ENCODE assay signal across 13 cellular contexts in the genomic region with DNA sequence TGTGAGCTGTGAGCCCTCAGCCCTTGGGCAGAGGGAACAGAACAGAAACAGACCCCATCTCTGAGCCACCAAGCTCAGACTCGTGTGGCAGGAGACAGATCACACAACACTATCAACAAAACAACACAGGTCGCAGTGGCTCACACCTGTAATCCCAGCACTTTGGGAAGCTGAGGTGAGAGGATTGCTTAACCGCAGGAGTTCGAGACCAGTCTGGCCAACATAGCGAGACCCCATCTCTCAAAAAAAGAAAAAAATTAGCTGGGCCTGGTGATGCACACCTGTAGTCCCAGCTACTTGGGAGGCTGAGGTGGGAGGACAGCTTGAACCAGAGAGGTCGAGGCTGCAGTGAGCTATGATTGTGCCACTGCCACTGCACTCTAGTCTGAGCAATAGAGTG.
"Had no signal": no experiment of that assay in that cellular context is flagged by ENCODE, and none has a peak within 500 bp of the region (broad histone marks: within the 10 kb centered on the region; RNA-seq: fewer than 3 reads in every experiment).

No MANE protein-coding gene starts in this region.

- H3K36me3 ChIP-seq: lower lobe of right lung, stomach, thoracic aorta had no signal

- H3K4me3 ChIP-seq: coronary artery, lower lobe of right lung, stomach, thoracic aorta had no signal

- H3K4me3 Mint-ChIP-seq: neural crest cell had no signal

- H2AFZ ChIP-seq: parathyroid adenoma had no signal

- H3K27me3 ChIP-seq: stomach had no signal

- H3K9me3 ChIP-seq: lower lobe of right lung, stomach, thoracic aorta had no signal

- H3K27ac ChIP-seq: coronary artery, epithelial cell of prostate, lower lobe of right lung, parathyroid adenoma, stomach, thoracic aorta had no signal

- H3K79me2 ChIP-seq: parathyroid adenoma had no signal

- H3K9ac ChIP-seq: parathyroid adenoma had no signal

- H3K4me1 ChIP-seq: lower lobe of right lung, parathyroid adenoma had no signal

- H3K9me3 Mint-ChIP-seq: neural crest cell had no signal

- DNase-seq: activated CD4-positive, alpha-beta T cell treated with anti-CD3 and anti-CD28 coated beads, Interleukin-2, amount 50 U/mL, for 48 hours; activated CD4-positive, CD25-positive, alpha-beta regulatory T cell treated with anti-CD3 and anti-CD28 coated beads, Interleukin-2, amount 50 U/mL, for 72 hours; activated naive CD4-positive, alpha-beta T cell; activated T-cell treated with anti-CD3 and anti-CD28 coated beads, Interleukin-2, amount 50 U/mL, for 48 hours; effector CD8-positive, alpha-beta T cell; stimulated activated CD4-positive, alpha-beta T cell treated with anti-CD3 and anti-CD28 coated beads, Interleukin-4, amount 100 ng/mL, for 24 hours; stomach had no signal
